35 cellular contexts compared by ENCODE assay signal in genomic region chr16:77669057-77669456, GRCh38.
"Had no signal": no experiment of that assay in that cellular context is flagged by ENCODE, and none has a peak within 500 bp of the region (broad histone marks: within the 10 kb centered on the region; RNA-seq: fewer than 3 reads in every experiment).

No MANE protein-coding gene starts in this region.

- H3K4me3 ChIP-seq: MG63 had no signal

- H3K9me3 ChIP-seq: MG63 had no signal

- DNase-seq: Kasumi-1, MG63, MM.1S, MV-4-11, NCI-H1048, NCI-H1092, NCI-H1092 treated with DMSO at 0.1 percent for 48 hours, NCI-H1105, NCI-H1105 treated with DMSO at 0.1 percent for 48 hours, NCI-H1417, NCI-H1417 treated with DMSO at 0.1 percent for 48 hours, NCI-H1436, NCI-H1436 treated with DMSO at 0.1 percent for 48 hours, NCI-H146, NCI-H1694, NCI-H1694 treated with DMSO at 0.1 percent for 48 hours, NCI-H187, NCI-H187 treated with DMSO at 0.1 percent for 48 hours, NCI-H1930, NCI-H2029, NCI-H2029 treated with DMSO at 0.1 percent for 48 hours, NCI-H2081, NCI-H2081 treated with DMSO at 0.1 percent for 48 hours, NCI-H2107, NCI-H2171, NCI-H2171 treated with DMSO at 0.1 percent for 48 hours, NCI-H2227 treated with DMSO at 0.1 percent for 48 hours, NCI-H226, NCI-H345, NCI-H446, NCI-H446 treated with DMSO at 0.1 percent for 48 hours, NCI-H510A, NCI-H510A treated with DMSO at 0.1 percent for 48 hours, NCI-H524, NCI-H524 treated with DMSO at 0.1 percent for 48 hours had no signal

- H3K27me3 ChIP-seq: MG63 had no signal

- H3K36me3 ChIP-seq: MG63 had no signal
